Comparison of ENCODE assay signal across 14 cellular contexts in the genomic region with DNA sequence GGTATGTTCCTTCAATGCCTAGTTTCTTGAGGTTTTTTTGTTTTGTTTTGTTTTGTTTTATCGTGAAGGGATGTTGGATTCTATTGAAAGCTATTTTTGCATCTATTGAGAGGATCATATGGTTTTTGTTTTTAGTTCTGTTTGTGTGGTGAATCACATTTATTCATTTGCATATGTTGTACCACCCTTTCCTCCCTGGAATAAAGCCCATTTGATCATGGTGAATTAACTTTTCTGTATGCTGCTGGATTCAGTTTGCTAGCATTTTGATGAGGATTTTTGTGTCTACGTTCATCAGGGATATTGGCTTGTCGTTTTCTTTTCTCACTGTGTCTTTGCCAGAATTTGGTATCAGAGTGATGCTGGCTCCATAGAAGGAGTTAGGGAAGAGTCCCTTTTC.
DNase-seq lines count a peak whose midpoint lies in the region; ATAC-seq and TF ChIP-seq lines count a peak whose summit lies in the region.
"Had no signal": no experiment of that assay in that cellular context is flagged by ENCODE, and none has a peak within 500 bp of the region (broad histone marks: within the 10 kb centered on the region; RNA-seq: fewer than 3 reads in every experiment).

No MANE protein-coding gene starts in this region.

- H3K27me3 Mint-ChIP-seq in brain = peaks cover 3% of the 10 kb centered on the region
- H3K27me3 Mint-ChIP-seq: CD4-positive, alpha-beta memory T cell had no signal

- intact Hi-C loops in PC-3 (cut with micrococcal nuclease) = loop anchor here (2.0 to 5.0 kb wide), 5 partner anchors 45 to 541 kb away; a partner anchor contains a TSS

- H3K4me1 ChIP-seq in PC-3 (ENCODE audit: insufficient read depth, low read length) = peaks cover 30% of the 10 kb centered on the region
- H3K4me1 ChIP-seq: BE2C had no signal

- H3K27ac ChIP-seq in PC-3 (ENCODE audit: low read length) = peak overlapping the region; percentile 93
- H3K27ac ChIP-seq: C4-2B, GM23248 had no signal

- H3K9me3 Mint-ChIP-seq in brain = peaks cover 2 to 7% (median 5%) of the 10 kb centered on the region in 5 experiments

- DNase-seq in PC-3 (no peak), fibroblast of peridontal ligament (ENCODE audit: extremely low read depth) (peak; percentile 11), NCI-H2171 (lab: John Stamatoyannopoulos, UW) (no peak)
- DNase-seq in activated naive CD4-positive, alpha-beta T cell treated with Interleukin-2 at 50 U/mL for 16 hours = no peak
- DNase-seq: BE2C; CD4-positive, alpha-beta memory T cell; DMS79; GM23248 had no signal

- no peaks in the 10 kb centered on the region for H3K9me2 ChIP-seq in PC-3 (replicated peaks; ENCODE audit: low read length)

- no peaks in the 10 kb centered on the region for H3K9me3 ChIP-seq in PC-3 (ENCODE audit: low read length)
- H3K9me3 ChIP-seq: BE2C had no signal

- H3K36me3 Mint-ChIP-seq in brain = no peaks in the 10 kb centered on the region
- H3K36me3 Mint-ChIP-seq: CD4-positive, alpha-beta memory T cell had no signal

- no peak overlapping the region for H3K4me2 ChIP-seq in PC-3 (ENCODE audit: low read length)

- H3K4me3 ChIP-seq in PC-3 (ENCODE audit: low read length) = no peak overlapping the region
- H3K4me3 ChIP-seq: GM12878, GM23248 had no signal

- H3K36me3 ChIP-seq in PC-3 (ENCODE audit: low read depth, low read length) = peaks cover 4% of the 10 kb centered on the region; the same call in 1 of the 2 replicates
- H3K36me3 ChIP-seq: BE2C had no signal

- no peaks in the 10 kb centered on the region for H3K79me2 ChIP-seq in PC-3 (ENCODE audit: low read length)

- H3K27ac Mint-ChIP-seq in brain = peak overlapping the region in 4 of 5 experiments; percentile 60 to 81 (median 61)

- CTCF ChIA-PET in PC-3 (lab: Charles Lee) = interaction anchor here (0.6 kb wide), 1 partner anchor 591 kb away, joined by 4 read pairs; no protein-coding TSS in a partner anchor

- H3K27me3 ChIP-seq in PC-3 (ENCODE audit: low read length) = no peaks in the 10 kb centered on the region
- H3K27me3 ChIP-seq: BE2C had no signal

- H2AFZ ChIP-seq in PC-3 (ENCODE audit: low read length) = no peak overlapping the region
- H2AFZ ChIP-seq: GM23248 had no signal

- POLR2A ChIA-PET in PC-3 (lab: Charles Lee; ENCODE audit: unreplicated experiment) = no interaction called here

- peaks cover 4% of the 10 kb centered on the region for H3F3A ChIP-seq in PC-3 (ENCODE audit: low read length, unreplicated experiment)

- ATAC-seq in PC-3 (no peak), HG02623 (IDR thresholded peaks at IDR 0.05; ENCODE audit: unreplicated experiment) (no peak), GM18858 (IDR thresholded peaks at IDR 0.05; ENCODE audit: unreplicated experiment) (no peak)
- ATAC-seq: GM12878, HCT116 had no signal

- TF ChIP-seq CTCF in PC-3 (conservative IDR thresholded peaks at IDR 0.05; ENCODE audit: low read depth, low read length) (no peak), brain (conservative IDR thresholded peaks at IDR 0.05) (no peak)

- peak overlapping the region; percentile 7; the same call in 1 of the 2 replicates for H3K9ac ChIP-seq in PC-3 (ENCODE audit: low read length)
- H3K9ac ChIP-seq: GM23248 had no signal

- no TSS peak for BruUV-seq in PC-3 (replicated peaks; lab: Mats Ljungman, UMichigan)

- H3K4me1 Mint-ChIP-seq in brain = peaks cover 35% of the 10 kb centered on the region
- H3K4me1 Mint-ChIP-seq: CD4-positive, alpha-beta memory T cell had no signal

- peak overlapping the region in 4 of 5 experiments; percentile 9 to 48 (median 14) for H3K4me3 Mint-ChIP-seq in brain
- H3K4me3 Mint-ChIP-seq: CD4-positive, alpha-beta memory T cell had no signal

- H4K20me1 ChIP-seq in PC-3 (ENCODE audit: low read length) = no peaks in the 10 kb centered on the region
